In the genomic region with DNA sequence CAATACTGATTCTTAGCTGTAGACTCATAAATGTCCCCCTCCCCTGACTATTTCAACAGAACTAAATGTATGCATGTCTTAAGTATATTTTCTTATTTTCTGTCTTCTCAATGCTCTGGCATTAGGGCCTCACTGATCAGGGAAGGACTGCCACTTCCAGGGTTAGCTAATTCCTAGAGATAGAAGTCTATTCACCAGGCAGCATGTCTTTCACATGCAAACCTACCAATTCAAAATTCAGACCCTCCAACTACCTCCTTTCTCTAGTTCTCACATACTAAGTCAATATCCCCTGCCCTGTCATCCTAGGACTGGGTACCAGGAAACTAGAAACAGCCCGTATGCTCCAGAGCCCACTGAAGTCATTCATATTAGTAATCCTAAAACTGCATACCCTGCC, we compare ENCODE assay signal across 26 cellular contexts.
"Had no signal": no experiment of that assay in that cellular context is flagged by ENCODE, and none has a peak within 500 bp of the region (broad histone marks: within the 10 kb centered on the region; RNA-seq: fewer than 3 reads in every experiment).

No MANE protein-coding gene starts in this region.

- H3K4me3 Mint-ChIP-seq: activated B cell treated with CpG ODN at 0.5 μM for 24 hours; activated CD8-positive, alpha-beta T cell treated with anti-CD3 and anti-CD28 coated beads for 36 hours; activated naive CD4-positive, alpha-beta T cell treated with anti-CD3 and anti-CD28 coated beads for 36 hours; activated naive CD4-positive, alpha-beta T cell treated with anti-CD3 and anti-CD28 coated beads, Interleukin-2, amount 50 U/mL, for 24 hours; activated naive CD8-positive, alpha-beta T cell treated with anti-CD3 and anti-CD28 coated beads for 36 hours; activated naive CD8-positive, alpha-beta T cell treated with anti-CD3 and anti-CD28 coated beads, Interleukin-2, amount 50 U/mL, for 24 hours; activated T-cell treated with anti-CD3 and anti-CD28 coated beads, Interleukin-2, amount 50 U/mL, for 4 hours had no signal

- H3K9me3 ChIP-seq: adrenal gland, body of pancreas, esophagus squamous epithelium, gastroesophageal sphincter had no signal

- H3K4me1 Mint-ChIP-seq: activated B cell treated with CpG ODN at 0.5 μM for 24 hours; activated naive CD4-positive, alpha-beta T cell treated with anti-CD3 and anti-CD28 coated beads, Interleukin-2, amount 50 U/mL, for 24 hours had no signal

- DNase-seq: activated B cell treated with CpG ODN at 0.5 μM for 24 hours; activated CD4-positive, alpha-beta T cell treated with anti-CD3 and anti-CD28 coated beads for 48 hours; activated CD4-positive, alpha-beta T cell treated with anti-CD3 and anti-CD28 coated beads, Interleukin-2, amount 50 U/mL, for 1 hour; activated CD4-positive, alpha-beta T cell treated with anti-CD3 and anti-CD28 coated beads, Interleukin-2, amount 50 U/mL, for 48 hours; activated CD8-positive, alpha-beta memory T cell treated with anti-CD3 and anti-CD28 coated beads for 24 hours; activated CD8-positive, alpha-beta T cell treated with anti-CD3 and anti-CD28 coated beads for 36 hours; activated effector memory CD4-positive, alpha-beta T cell treated with anti-CD3 and anti-CD28 coated beads, Interleukin-2, amount 50 U/mL, for 16 hours; activated naive CD4-positive, alpha-beta T cell treated with anti-CD3 and anti-CD28 coated beads for 36 hours; activated naive CD8-positive, alpha-beta T cell treated with anti-CD3 and anti-CD28 coated beads for 36 hours; activated naive CD8-positive, alpha-beta T cell treated with anti-CD3 and anti-CD28 coated beads, Interleukin-2, amount 50 U/mL, for 24 hours; activated T-cell treated with anti-CD3 and anti-CD28 coated beads, Interleukin-2, amount 50 U/mL, for 4 hours; adrenal gland; amygdala; aorta; body of pancreas; caudate nucleus; effector CD8-positive, alpha-beta T cell; esophagus squamous epithelium; foreskin melanocyte; head of caudate nucleus; T-helper 2 cell had no signal

- H3K27ac Mint-ChIP-seq: activated B cell treated with CpG ODN at 0.5 μM for 24 hours; activated CD8-positive, alpha-beta T cell treated with anti-CD3 and anti-CD28 coated beads for 36 hours; activated naive CD4-positive, alpha-beta T cell treated with anti-CD3 and anti-CD28 coated beads for 36 hours; activated naive CD8-positive, alpha-beta T cell treated with anti-CD3 and anti-CD28 coated beads for 36 hours; activated naive CD8-positive, alpha-beta T cell treated with anti-CD3 and anti-CD28 coated beads, Interleukin-2, amount 50 U/mL, for 24 hours had no signal

- H3K4me1 ChIP-seq: esophagus squamous epithelium, gastroesophageal sphincter had no signal

- H3K4me3 ChIP-seq: adrenal gland, body of pancreas, esophagus squamous epithelium, gastroesophageal sphincter had no signal

- H3K27me3 Mint-ChIP-seq: activated B cell treated with CpG ODN at 0.5 μM for 24 hours; activated CD8-positive, alpha-beta T cell treated with anti-CD3 and anti-CD28 coated beads for 36 hours; activated naive CD4-positive, alpha-beta T cell treated with anti-CD3 and anti-CD28 coated beads, Interleukin-2, amount 50 U/mL, for 24 hours; activated naive CD8-positive, alpha-beta T cell treated with anti-CD3 and anti-CD28 coated beads for 36 hours; activated naive CD8-positive, alpha-beta T cell treated with anti-CD3 and anti-CD28 coated beads, Interleukin-2, amount 50 U/mL, for 24 hours had no signal

- H3K9me3 Mint-ChIP-seq: activated B cell treated with CpG ODN at 0.5 μM for 24 hours; activated CD8-positive, alpha-beta T cell treated with anti-CD3 and anti-CD28 coated beads for 36 hours; activated naive CD4-positive, alpha-beta T cell treated with anti-CD3 and anti-CD28 coated beads for 36 hours; activated naive CD4-positive, alpha-beta T cell treated with anti-CD3 and anti-CD28 coated beads, Interleukin-2, amount 50 U/mL, for 24 hours; activated naive CD8-positive, alpha-beta T cell treated with anti-CD3 and anti-CD28 coated beads for 36 hours; activated naive CD8-positive, alpha-beta T cell treated with anti-CD3 and anti-CD28 coated beads, Interleukin-2, amount 50 U/mL, for 24 hours; activated T-cell treated with anti-CD3 and anti-CD28 coated beads, Interleukin-2, amount 50 U/mL, for 4 hours; activated T-helper 2 cell treated with anti-CD3 and anti-CD28 coated beads, Interferon-gamma antibody, Interleukin-2, Interleukin-4, amounts not matched to agents 10 μg/mL and 5 μg/mL and 100 μg/mL, durations not matched to agents 14 hours and 24 hours and 36 hours had no signal

- H3K27me3 ChIP-seq: adrenal gland, body of pancreas, esophagus squamous epithelium, gastroesophageal sphincter had no signal

- H3K27ac ChIP-seq: adrenal gland, body of pancreas, epithelial cell of prostate, esophagus squamous epithelium, gastroesophageal sphincter had no signal

- ATAC-seq: activated CD4-positive, CD25-positive, alpha-beta regulatory T cell treated with anti-CD3 and anti-CD28 coated beads, Interleukin-2, amount 50 U/mL, for 24 hours; activated CD8-positive, alpha-beta T cell treated with anti-CD3 and anti-CD28 coated beads for 36 hours; activated naive CD8-positive, alpha-beta T cell treated with anti-CD3 and anti-CD28 coated beads, Interleukin-2, amount 50 U/mL, for 24 hours; activated T-cell treated with anti-CD3 and anti-CD28 coated beads, Interleukin-2, amount 50 U/mL, for 4 hours; body of pancreas; gastroesophageal sphincter had no signal
